ENCODE assay signal across 11 cellular contexts in the genomic region with DNA sequence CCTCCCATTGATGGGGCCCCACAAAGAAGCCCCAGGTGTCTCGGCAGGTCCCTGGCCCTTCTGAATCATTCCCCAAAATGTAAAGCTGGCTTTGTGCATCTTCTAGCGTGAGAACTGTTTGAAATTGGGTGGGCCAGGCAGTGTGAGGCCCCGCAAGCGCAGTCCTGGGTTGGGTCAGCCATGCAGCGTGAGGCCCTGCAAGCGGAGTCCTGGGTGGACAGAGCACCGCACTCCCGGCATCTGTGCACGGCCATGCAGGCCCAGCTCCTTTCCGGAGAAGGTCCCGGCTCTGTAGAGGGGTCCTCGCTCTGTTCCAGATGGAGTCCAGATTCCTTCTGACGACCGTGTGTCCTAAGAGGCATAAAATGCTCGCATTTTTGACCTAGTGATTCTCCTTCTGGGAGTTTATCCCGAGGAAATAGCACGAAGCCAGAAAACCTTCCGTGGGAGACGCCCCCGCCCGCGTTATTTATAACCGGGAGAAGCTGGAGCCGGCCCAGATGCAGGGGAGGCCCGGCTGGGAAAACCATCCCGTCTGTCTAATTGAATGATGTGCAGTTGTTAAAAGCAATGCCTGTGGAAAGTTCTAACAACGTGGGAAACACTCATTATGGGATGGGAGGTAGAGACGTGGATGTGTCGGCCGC. TPM values are rescaled to one million over a fixed set of nuclear protein-coding genes. Genes with fewer than 3 reads are reported as not detected.
A peak's percentile ranks its signal among the peaks of the same experiment; 100 is the strongest.
DNase-seq lines count a peak whose midpoint lies in the region; TF ChIP-seq lines count a peak whose summit lies in the region.
"Had no signal": no experiment of that assay in that cellular context is flagged by ENCODE, and none has a peak within 500 bp of the region (broad histone marks: within the 10 kb centered on the region; RNA-seq: fewer than 3 reads in every experiment).

No MANE protein-coding gene starts in this region.

- H3K4me1 ChIP-seq in Peyer's patch, result peaks cover 0 to 52% (median 15%) of the 10 kb centered on the region in 4 donors
- peaks cover 61% of the 10 kb centered on the region for H3K4me1 ChIP-seq in suprapubic skin

- TF ChIP-seq CTCF in Peyer's patch (IDR thresholded peaks at IDR 0.05) (no peak), suprapubic skin (IDR thresholded peaks at IDR 0.05) (no peak)

- TF ChIP-seq POLR2A in Peyer's patch (IDR thresholded peaks at IDR 0.05) (no peak), suprapubic skin (IDR thresholded peaks at IDR 0.05) (no peak)

- no peaks in the 10 kb centered on the region for H3K27me3 ChIP-seq in Peyer's patch
- H3K27me3 ChIP-seq in suprapubic skin, result no peaks in the 10 kb centered on the region

- peak overlapping the region; percentile 32 to 67 (median 58) for H3K27ac ChIP-seq in Peyer's patch
- peak overlapping the region; percentile 9 for H3K27ac ChIP-seq in suprapubic skin

- 30% methylated on average over 18 of the region's 30 CpGs for WGBS in suprapubic skin

- no peak overlapping the region for H3K4me3 ChIP-seq in Peyer's patch
- no peak overlapping the region for H3K4me3 ChIP-seq in suprapubic skin

- H3K9me3 ChIP-seq in Peyer's patch (no peaks in the 10 kb centered on the region), suprapubic skin (no peaks in the 10 kb centered on the region)

- in situ Hi-C loops in G401 (cut with HindIII; ENCODE audit: low sequenced_read_pairs), result no loop called here

- DNase-seq in Peyer's patch, result no peak
- DNase-seq in fibroblast of peridontal ligament (ENCODE audit: extremely low read depth), result peak; percentile 17
- peak; percentile 52 for DNase-seq in myocyte (ENCODE audit: low read depth)
- DNase-seq in suprapubic skin (ENCODE audit: low spot score in 2 of 2), result no peak
- DNase-seq in HuH-7 (ENCODE audit: low spot score), result no peak
- no peak for DNase-seq in G401 (ENCODE audit: low spot score)
- no peak for DNase-seq in NCI-H748 treated with DMSO at 0.1 percent for 48 hours (lab: John Stamatoyannopoulos, UW)
- DNase-seq in NCI-H1105 treated with DMSO at 0.1 percent for 48 hours (lab: John Stamatoyannopoulos, UW), result no peak
- DNase-seq: activated CD4-positive, alpha-beta T cell treated with anti-CD3 and anti-CD28 coated beads, Interleukin-2, amount 50 U/mL, for 48 hours; NCI-H1092; stimulated activated CD8-positive, alpha-beta memory T cell treated with anti-CD3 and anti-CD28 coated beads, Interleukin-4, amount 100 ng/mL, for 48 hours had no signal

- H3K36me3 ChIP-seq in Peyer's patch (no peaks in the 10 kb centered on the region), suprapubic skin (no peaks in the 10 kb centered on the region)

- TF ChIP-seq EP300 in suprapubic skin (IDR thresholded peaks at IDR 0.05), result no peak

RNA-seq across cellular contexts. Expression of a gene that starts 19.4 kb away (rescaled TPM):
- total RNA-seq in Peyer's patch (10 to 100 TPM; 38.2 to 95.7 (median 53.8) TPM), myocyte (6.2 and 16.0 TPM in 2 replicates), suprapubic skin (100 to 1,000 TPM in 3 of 4 donors, 10 to 100 TPM in 1; 71.0 to 160 (median 114) TPM)
- 3.8 TPM for polyA plus RNA-seq in myocyte (2012)
- 10.9 and 13.8 TPM in 2 replicates for total RNA-seq in G401 (2014; rRNA removed; shearing (Covaris generic))

Comparison
In these comparisons a context has a peak if more than half of its experiments do, and no peak if none do; other contexts are left out.
1. DNase-seq: peak in fibroblast of peridontal ligament (single experiment) and myocyte (single experiment); none in Peyer's patch (0 of 3), suprapubic skin (0 of 2), HuH-7 (single experiment), G401 (single experiment), NCI-H748 treated with DMSO at 0.1 percent for 48 hours (single experiment) and NCI-H1105 treated with DMSO at 0.1 percent for 48 hours (single experiment).